ENCODE assay signal across 33 cellular contexts in genomic region chr10:17058093-17058492, GRCh38.
"Had no signal": no experiment of that assay in that cellular context is flagged by ENCODE, and none has a peak within 500 bp of the region (broad histone marks: within the 10 kb centered on the region; RNA-seq: fewer than 3 reads in every experiment).

No MANE protein-coding gene starts in this region.

- H3K36me3 Mint-ChIP-seq: natural killer cell treated with Interleukin-12 subunit alpha and Interleukin-12 subunit beta and Interleukin-15 and Interleukin-18, amount 100 ng/mL, for 72 hours; stimulated activated effector memory CD8-positive, alpha-beta T cell treated with anti-CD3 and anti-CD28 coated beads, Interleukin-12 subunit alpha, Interleukin-12 subunit beta, amount 100 ng/mL, for 72 hours had no signal

- DNase-seq: hypothalamus; immature natural killer cell; kidney; left colon; left lung; lower lobe of right lung; mammary epithelial cell; mesendoderm; midbrain; mucosa of descending colon; naive thymus-derived CD4-positive, alpha-beta T cell; nucleus accumbens; pancreas; posterior cingulate gyrus; retina; right cardiac atrium; spleen; stimulated activated CD4-positive, alpha-beta T cell treated with anti-CD3 and anti-CD28 coated beads, Interleukin-4, amount 100 ng/mL, for 24 hours; stimulated activated naive CD4-positive, alpha-beta T cell; tibial artery; trophoblast cell; upper lobe of right lung had no signal

- H3K36me3 ChIP-seq: left lung, lower lobe of right lung, pancreas, prostate gland, spleen, suprapubic skin, thoracic aorta, tibial artery, upper lobe of right lung had no signal

- FAIRE-seq: islet of Langerhans, kidney, pancreas, urothelium cell line had no signal

- H3K27ac ChIP-seq: lower lobe of right lung, pancreas, prostate gland, spleen, suprapubic skin, thoracic aorta, tibial artery, upper lobe of right lung had no signal

- H3K9me3 ChIP-seq: left lung, lower lobe of right lung, mucosa of descending colon, pancreas, prostate gland, spleen, suprapubic skin, thoracic aorta, tibial artery, upper lobe of right lung had no signal

- H3K4me1 ChIP-seq: lower lobe of right lung, pancreas, prostate gland, spleen had no signal

- ATAC-seq: left colon; left lung; lower lobe of right lung; mucosa of descending colon; naive thymus-derived CD4-positive, alpha-beta T cell; natural killer cell treated with Interleukin-12 subunit alpha and Interleukin-12 subunit beta and Interleukin-15 and Interleukin-18, amount 100 ng/mL, for 72 hours; pancreas; right cardiac atrium; sciatic nerve; stimulated activated effector memory CD8-positive, alpha-beta T cell treated with anti-CD3 and anti-CD28 coated beads, Interleukin-12 subunit alpha, Interleukin-12 subunit beta, amount 100 ng/mL, for 72 hours; upper lobe of right lung had no signal

- H3K9me3 Mint-ChIP-seq: immature natural killer cell; natural killer cell treated with Interleukin-12 subunit alpha and Interleukin-12 subunit beta and Interleukin-15 and Interleukin-18, amount 100 ng/mL, for 72 hours; neural crest cell; stimulated activated effector memory CD8-positive, alpha-beta T cell treated with anti-CD3 and anti-CD28 coated beads, Interleukin-12 subunit alpha, Interleukin-12 subunit beta, amount 100 ng/mL, for 72 hours; stimulated activated naive CD8-positive, alpha-beta T cell treated with anti-CD3 and anti-CD28 coated beads, Interleukin-15, Interleukin-2, amounts not matched to agents 100 ng/mL and 50 ng/mL, for 24 hours had no signal

- H3K4me3 Mint-ChIP-seq: immature natural killer cell; naive thymus-derived CD4-positive, alpha-beta T cell; natural killer cell treated with Interleukin-12 subunit alpha and Interleukin-12 subunit beta and Interleukin-15 and Interleukin-18, amount 100 ng/mL, for 72 hours; neural crest cell; stimulated activated effector memory CD8-positive, alpha-beta T cell treated with anti-CD3 and anti-CD28 coated beads, Interleukin-12 subunit alpha, Interleukin-12 subunit beta, amount 100 ng/mL, for 72 hours; stimulated activated naive CD8-positive, alpha-beta T cell treated with anti-CD3 and anti-CD28 coated beads, Interleukin-15, Interleukin-2, amounts not matched to agents 100 ng/mL and 50 ng/mL, for 24 hours had no signal

- H3K27me3 ChIP-seq: left lung, pancreas, spleen, suprapubic skin, tibial artery, upper lobe of right lung had no signal

- H3K4me3 ChIP-seq: left lung, lower lobe of right lung, mucosa of descending colon, pancreas, prostate gland, skin epidermis, spleen, suprapubic skin, thoracic aorta, tibial artery, upper lobe of right lung had no signal

- H3K27ac Mint-ChIP-seq: naive thymus-derived CD4-positive, alpha-beta T cell; natural killer cell treated with Interleukin-12 subunit alpha and Interleukin-12 subunit beta and Interleukin-15 and Interleukin-18, amount 100 ng/mL, for 72 hours; stimulated activated effector memory CD8-positive, alpha-beta T cell treated with anti-CD3 and anti-CD28 coated beads, Interleukin-12 subunit alpha, Interleukin-12 subunit beta, amount 100 ng/mL, for 72 hours; stimulated activated naive CD8-positive, alpha-beta T cell treated with anti-CD3 and anti-CD28 coated beads, Interleukin-15, Interleukin-2, amounts not matched to agents 100 ng/mL and 50 ng/mL, for 24 hours had no signal

- H3K27me3 Mint-ChIP-seq: natural killer cell treated with Interleukin-12 subunit alpha and Interleukin-12 subunit beta and Interleukin-15 and Interleukin-18, amount 100 ng/mL, for 72 hours; stimulated activated naive CD8-positive, alpha-beta T cell treated with anti-CD3 and anti-CD28 coated beads, Interleukin-15, Interleukin-2, amounts not matched to agents 100 ng/mL and 50 ng/mL, for 24 hours had no signal
